In the genomic region with DNA sequence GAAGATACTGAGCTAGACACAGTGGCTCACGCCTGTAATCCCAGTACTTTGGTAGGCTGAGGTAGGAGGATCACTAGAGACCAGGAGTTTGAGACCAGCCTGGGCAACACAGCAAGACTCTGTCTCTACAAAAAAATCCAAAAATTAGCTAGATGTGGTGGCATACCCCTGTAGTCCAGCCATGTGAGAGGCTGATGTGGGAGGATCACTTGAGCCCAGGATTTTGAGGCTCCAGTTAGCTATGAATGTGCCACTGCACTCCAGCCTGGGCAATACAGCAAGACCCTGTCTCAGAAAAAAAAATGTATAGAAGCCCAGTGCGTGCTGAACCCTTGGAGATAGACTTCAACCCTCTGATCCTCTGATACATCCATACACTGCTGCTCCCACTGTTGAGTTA, we compare ENCODE assay signal across 8 cellular contexts.
"Had no signal": no experiment of that assay in that cellular context is flagged by ENCODE, and none has a peak within 500 bp of the region (broad histone marks: within the 10 kb centered on the region; RNA-seq: fewer than 3 reads in every experiment).

No MANE protein-coding gene starts in this region.

- H3K4me3 ChIP-seq: GM23338, HAP-1 had no signal

- H3K4me1 ChIP-seq: HAP-1 had no signal

- H3K27ac ChIP-seq: KMS-11 had no signal

- H3K36me3 ChIP-seq: HAP-1 had no signal

- H3K9me3 ChIP-seq: HAP-1 had no signal

- DNase-seq: H7, IMR-90, KBM-7 had no signal

- ATAC-seq: GM23338, HCT116 had no signal

- H3K4me2 ChIP-seq: GM23338, KMS-11 had no signal

- H2AFZ ChIP-seq: GM23338 had no signal

- H3K9ac ChIP-seq: KMS-11 had no signal

- FAIRE-seq: H1 had no signal
